20 cellular contexts compared by ENCODE assay signal in genomic region chr3:197522881-197523342, GRCh38. TPM values are rescaled to one million over a fixed set of nuclear protein-coding genes. Genes with fewer than 3 reads are reported as not detected.
A peak's percentile ranks its signal among the peaks of the same experiment; 100 is the strongest.
DNase-seq lines count a peak whose midpoint lies in the region; ATAC-seq and TF ChIP-seq lines count a peak whose summit lies in the region.
"Had no signal": no experiment of that assay in that cellular context is flagged by ENCODE, and none has a peak within 500 bp of the region (broad histone marks: within the 10 kb centered on the region; RNA-seq: fewer than 3 reads in every experiment).

No MANE protein-coding gene starts in this region.

- no peaks in the 10 kb centered on the region for H3K27me3 ChIP-seq in suprapubic skin
- H3K27me3 ChIP-seq: ascending aorta, tibial nerve had no signal

- peaks cover 51% of the 10 kb centered on the region for H3K36me3 Mint-ChIP-seq in activated CD4-positive, alpha-beta T cell treated with anti-CD3 and anti-CD28 coated beads, Interleukin-2, amount 10 ng/mL, durations not matched to agents 24 days and 14 days (ENCODE audit: low read depth)
- H3K36me3 Mint-ChIP-seq in brain (peaks cover 4% of the 10 kb centered on the region), glutamatergic neuron (ENCODE audit: unreplicated experiment) (peaks cover 7% of the 10 kb centered on the region)

- peak overlapping the region; percentile 9 for H3K27ac Mint-ChIP-seq in activated CD4-positive, alpha-beta T cell treated with anti-CD3 and anti-CD28 coated beads, Interleukin-2, amount 10 ng/mL, durations not matched to agents 24 days and 14 days
- H3K27ac Mint-ChIP-seq in brain = peak overlapping the region in 3 of 5 experiments; percentile 28 to 87 (median 80)
- peak overlapping the region; percentile 98 for H3K27ac Mint-ChIP-seq in glutamatergic neuron (ENCODE audit: unreplicated experiment)
- H3K27ac Mint-ChIP-seq: activated B cell treated with CpG ODN at 0.5 μM for 24 hours; CD8-positive, alpha-beta T cell had no signal

- no peaks in the 10 kb centered on the region for H3K9me3 Mint-ChIP-seq in activated CD4-positive, alpha-beta T cell treated with anti-CD3 and anti-CD28 coated beads, Interleukin-2, amount 10 ng/mL, durations not matched to agents 24 days and 14 days
- H3K9me3 Mint-ChIP-seq in brain (peaks cover 0 to 3% (median 0%) of the 10 kb centered on the region in 5 experiments), glutamatergic neuron (ENCODE audit: unreplicated experiment) (peaks cover 27% of the 10 kb centered on the region)
- H3K9me3 Mint-ChIP-seq: CD8-positive, alpha-beta T cell; T-cell had no signal

- peaks cover 16% of the 10 kb centered on the region for H3K4me1 ChIP-seq in suprapubic skin

- TF ChIP-seq EP300 in suprapubic skin (IDR thresholded peaks at IDR 0.05) = no peak

- no peaks in the 10 kb centered on the region for H3K9me3 ChIP-seq in suprapubic skin
- H3K9me3 ChIP-seq: ascending aorta, tibial nerve had no signal

- H3K27ac ChIP-seq in suprapubic skin = peak overlapping the region; percentile 39

- DNase-seq in activated CD4-positive, alpha-beta T cell treated with anti-CD3 and anti-CD28 coated beads, Interleukin-2, amount 10 ng/mL, durations not matched to agents 24 days and 14 days = no peak
- DNase-seq in activated CD4-positive, alpha-beta T cell treated with anti-CD3 and anti-CD28 coated beads for 1 hour = no peak
- no peak for DNase-seq in glutamatergic neuron
- peak in 1 of 2 donors; percentile 61 for DNase-seq in suprapubic skin (ENCODE audit: low spot score in 2 of 2)
- no peak for DNase-seq in globus pallidus (ENCODE audit: low spot score)
- DNase-seq in LoVo (ENCODE audit: low spot score) = no peak
- DNase-seq: activated B cell treated with CpG ODN at 0.5 μM for 24 hours; activated effector memory CD4-positive, alpha-beta T cell treated with anti-CD3 and anti-CD28 coated beads, Interleukin-2, amount 50 U/mL, for 16 hours; CD8-positive, alpha-beta T cell; cortex of kidney; EL; hippocampal formation; NCI-H1436 treated with DMSO at 0.1 percent for 48 hours; occipital lobe; stimulated activated CD4-positive, alpha-beta T cell treated with anti-CD3 and anti-CD28 coated beads, Interleukin-4, amount 100 ng/mL, for 1 hour; T-cell had no signal

- H3K4me3 ChIP-seq in suprapubic skin = no peak overlapping the region
- H3K4me3 ChIP-seq: ascending aorta, tibial nerve had no signal

- TF ChIP-seq POLR2A in suprapubic skin (IDR thresholded peaks at IDR 0.05) = no peak

- ATAC-seq in GM21529 (IDR thresholded peaks at IDR 0.05; ENCODE audit: unreplicated experiment) = no peak
- ATAC-seq: CD8-positive, alpha-beta T cell; T-cell had no signal

- H3K36me3 ChIP-seq in suprapubic skin = no peaks in the 10 kb centered on the region
- H3K36me3 ChIP-seq: ascending aorta had no signal

- 42% methylated on average over 5 of the region's 5 CpGs for WGBS in suprapubic skin

- no peak for TF ChIP-seq CTCF in brain (conservative IDR thresholded peaks at IDR 0.05)
- no peak for TF ChIP-seq CTCF in glutamatergic neuron (IDR thresholded peaks at IDR 0.05; ENCODE audit: partially characterized antibody, unreplicated experiment)
- no peak for TF ChIP-seq CTCF in suprapubic skin (IDR thresholded peaks at IDR 0.05)

- H3K4me1 Mint-ChIP-seq in activated CD4-positive, alpha-beta T cell treated with anti-CD3 and anti-CD28 coated beads, Interleukin-2, amount 10 ng/mL, durations not matched to agents 24 days and 14 days = peaks cover 6% of the 10 kb centered on the region
- H3K4me1 Mint-ChIP-seq in brain (peaks cover 31% of the 10 kb centered on the region), glutamatergic neuron (ENCODE audit: low read depth, unreplicated experiment) (peaks cover 33% of the 10 kb centered on the region)

- intact Hi-C loops in activated CD4-positive, alpha-beta T cell treated with anti-CD3 and anti-CD28 coated beads, Interleukin-2, amount 10 ng/mL, durations not matched to agents 24 days and 14 days (cut with micrococcal nuclease) = no loop called here

- no peaks in the 10 kb centered on the region for H3K27me3 Mint-ChIP-seq in activated CD4-positive, alpha-beta T cell treated with anti-CD3 and anti-CD28 coated beads, Interleukin-2, amount 10 ng/mL, durations not matched to agents 24 days and 14 days
- H3K27me3 Mint-ChIP-seq in brain (peaks cover 6% of the 10 kb centered on the region), glutamatergic neuron (ENCODE audit: unreplicated experiment) (peaks cover 30% of the 10 kb centered on the region)
- H3K27me3 Mint-ChIP-seq: activated B cell treated with CpG ODN at 0.5 μM for 24 hours, T-cell had no signal

- no peak overlapping the region for H3K4me3 Mint-ChIP-seq in activated CD4-positive, alpha-beta T cell treated with anti-CD3 and anti-CD28 coated beads, Interleukin-2, amount 10 ng/mL, durations not matched to agents 24 days and 14 days
- H3K4me3 Mint-ChIP-seq in brain = no peak overlapping the region
- no peak overlapping the region for H3K4me3 Mint-ChIP-seq in glutamatergic neuron (ENCODE audit: unreplicated experiment)
- H3K4me3 Mint-ChIP-seq: activated B cell treated with CpG ODN at 0.5 μM for 24 hours; CD8-positive, alpha-beta T cell; T-cell had no signal

RNA-seq across cellular contexts. Expression of gene BDH1, which starts 32.9 kb away (rescaled TPM):
- total RNA-seq in activated CD4-positive, alpha-beta T cell treated with anti-CD3 and anti-CD28 coated beads, Interleukin-2, amount 10 ng/mL, durations not matched to agents 24 days and 14 days = 124 and 133 TPM in 2 replicates
- 43.2 TPM for polyA plus RNA-seq in brain (ENCODE audit: insufficient read depth, low read depth, low replicate concordance)
- total RNA-seq in glutamatergic neuron (ENCODE audit: unreplicated experiment) (19.4 TPM), suprapubic skin (10 to 100 TPM; 40.7 to 70.7 (median 43.1) TPM)
- total RNA-seq: ascending aorta had no signal

Comparison
In these comparisons a context has a peak if more than half of its experiments do, and no peak if none do; other contexts are left out.
1. H3K27ac Mint-ChIP-seq: peak in every context shown above with its lines; median percentile 98 in glutamatergic neuron; 80 in brain; 9 in activated CD4-positive, alpha-beta T cell treated with anti-CD3 and anti-CD28 coated beads, Interleukin-2, amount 10 ng/mL, durations not matched to agents 24 days and 14 days.